25 cellular contexts compared by ENCODE assay signal in the genomic region with DNA sequence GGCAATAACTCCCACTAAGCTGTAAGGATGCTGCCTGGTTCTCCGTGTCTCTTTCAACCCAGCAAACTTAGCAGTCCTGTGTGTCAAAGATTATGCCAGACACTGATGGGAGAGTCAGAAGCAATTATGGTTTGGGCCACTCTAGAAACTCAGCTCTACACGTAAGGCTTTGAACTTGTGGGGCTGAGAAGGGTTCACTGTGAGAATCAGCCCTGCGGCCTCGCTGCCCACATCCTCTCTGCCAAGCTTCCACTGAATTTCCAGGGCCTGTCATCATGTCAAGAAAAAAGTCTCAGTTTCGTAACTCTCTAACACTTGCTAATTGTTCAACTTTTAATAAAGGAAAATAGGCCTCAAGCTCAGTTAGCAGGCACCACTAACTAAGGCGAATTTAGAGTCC.
A peak's percentile ranks its signal among the peaks of the same experiment; 100 is the strongest.
DNase-seq lines count a peak whose midpoint lies in the region; ATAC-seq and TF ChIP-seq lines count a peak whose summit lies in the region.
"Had no signal": no experiment of that assay in that cellular context is flagged by ENCODE, and none has a peak within 500 bp of the region (broad histone marks: within the 10 kb centered on the region; RNA-seq: fewer than 3 reads in every experiment).

No MANE protein-coding gene starts in this region.

- no peaks in the 10 kb centered on the region for H3K9me3 ChIP-seq in heart left ventricle
- H3K9me3 ChIP-seq: BLaER1 treated with 17β-estradiol and CSF1 and Interleukin-3, amounts not matched to agents 10 nM and 100 nM; esophagus squamous epithelium; sigmoid colon; testis had no signal

- H3K4me3 Mint-ChIP-seq in Calu3 (ENCODE audit: low read depth, unreplicated experiment): no peak overlapping the region
- H3K4me3 Mint-ChIP-seq: activated CD8-positive, alpha-beta T cell treated with anti-CD3 and anti-CD28 coated beads, Interleukin-2, amount 10 ng/mL, durations not matched to agents 7 days and 5 days; activated T-cell treated with anti-CD3 and anti-CD28 coated beads, Interleukin-2, amount 50 U/mL, for 24 hours; natural killer cell had no signal

- ATAC-seq in GM19025 (IDR thresholded peaks at IDR 0.05; ENCODE audit: low read depth, unreplicated experiment) (peak; percentile 50), HG03442 (IDR thresholded peaks at IDR 0.05; ENCODE audit: unreplicated experiment) (peak; percentile 48), GM18861 (IDR thresholded peaks at IDR 0.05; ENCODE audit: unreplicated experiment) (no peak), heart left ventricle (no peak)
- ATAC-seq: activated CD8-positive, alpha-beta T cell treated with anti-CD3 and anti-CD28 coated beads, Interleukin-2, amount 10 ng/mL, durations not matched to agents 7 days and 5 days; left cardiac atrium; natural killer cell; SK-N-SH treated with all-trans-retinoic acid at 6 μM for 48 hours had no signal

- no peaks in the 10 kb centered on the region for H3K9me3 Mint-ChIP-seq in Calu3 (ENCODE audit: low read depth, unreplicated experiment)
- H3K9me3 Mint-ChIP-seq: activated T-cell treated with anti-CD3 and anti-CD28 coated beads, Interleukin-2, amount 50 U/mL, for 24 hours had no signal

- TF ChIP-seq CTCF in Calu3 (IDR thresholded peaks at IDR 0.05; ENCODE audit: unreplicated experiment): no peak
- TF ChIP-seq CTCF in heart left ventricle (IDR thresholded peaks at IDR 0.05): no peak

- BruUV-seq in Calu3 (replicated peaks; lab: Mats Ljungman, UMichigan): no TSS peak

- no peaks in the 10 kb centered on the region for H3K36me3 ChIP-seq in heart left ventricle
- H3K36me3 ChIP-seq: BLaER1 treated with 17β-estradiol and CSF1 and Interleukin-3, amounts not matched to agents 10 nM and 100 nM; esophagus squamous epithelium; sigmoid colon had no signal

- H3K27ac ChIP-seq in heart left ventricle: no peak overlapping the region
- H3K27ac ChIP-seq: BLaER1 treated with 17β-estradiol and CSF1 and Interleukin-3, amounts not matched to agents 10 nM and 100 nM; RWPE1; sigmoid colon; testis had no signal

- no peaks in the 10 kb centered on the region for H3K4me1 ChIP-seq in heart left ventricle
- H3K4me1 ChIP-seq: testis had no signal

- no peaks in the 10 kb centered on the region for H3K36me3 Mint-ChIP-seq in Calu3 (ENCODE audit: insufficient read depth, unreplicated experiment)
- H3K36me3 Mint-ChIP-seq: natural killer cell had no signal

- H3K4me1 Mint-ChIP-seq in Calu3 (ENCODE audit: low read depth, unreplicated experiment): peaks cover 2% of the 10 kb centered on the region
- H3K4me1 Mint-ChIP-seq: natural killer cell had no signal

- H3K4me3 ChIP-seq in heart left ventricle: no peak overlapping the region
- H3K4me3 ChIP-seq: BLaER1 treated with 17β-estradiol and CSF1 and Interleukin-3, amounts not matched to agents 10 nM and 100 nM; esophagus squamous epithelium; sigmoid colon; testis had no signal

- H3K27me3 Mint-ChIP-seq in Calu3 (ENCODE audit: unreplicated experiment): no peaks in the 10 kb centered on the region
- H3K27me3 Mint-ChIP-seq: activated T-cell treated with anti-CD3 and anti-CD28 coated beads, Interleukin-2, amount 50 U/mL, for 24 hours had no signal

- TF ChIP-seq POLR2A in heart left ventricle (IDR thresholded peaks at IDR 0.05) (no peak), erythroblast (IDR thresholded peaks at IDR 0.05; ENCODE audit: low read length) (no peak)

- 88 to 93% (median 90%) methylated on average over 6 of the region's 6 CpGs for WGBS in heart left ventricle, 4 donors

- CTCF ChIA-PET in Calu3 (lab: Charles Lee): no interaction called here

- DNase-seq in Calu3 (no peak), cerebellar cortex (ENCODE audit: low spot score) (peak; percentile 1), heart left ventricle (no peak), erythroblast (lab: John Stamatoyannopoulos, UW) (no peak)
- DNase-seq in stimulated activated naive CD4-positive, alpha-beta T cell treated with Interleukin-2 at 50 U/mL for 16 hours (lab: John Stamatoyannopoulos, UW): no peak
- DNase-seq: activated CD4-positive, CD25-positive, alpha-beta regulatory T cell; activated CD8-positive, alpha-beta T cell treated with anti-CD3 and anti-CD28 coated beads, Interleukin-2, amount 10 ng/mL, durations not matched to agents 7 days and 5 days; activated naive CD4-positive, alpha-beta T cell treated with Interleukin-2 at 50 U/mL for 16 hours; activated T-cell treated with anti-CD3 and anti-CD28 coated beads, Interleukin-2, amount 50 U/mL, for 24 hours; effector CD4-positive, alpha-beta T cell; esophagus squamous epithelium; left cardiac atrium; mesendoderm; natural killer cell; NCI-H1417 treated with DMSO at 0.1 percent for 48 hours; NCI-H524; sigmoid colon; T-helper 9 cell; testis had no signal

- intact Hi-C loops in Calu3 (cut with micrococcal nuclease; ENCODE audit: unreplicated experiment): no loop called here
- intact Hi-C loops in heart left ventricle (cut with DNase I): no loop called here

- peak overlapping the region; percentile 30 for H3K27ac Mint-ChIP-seq in Calu3 (ENCODE audit: unreplicated experiment)
- H3K27ac Mint-ChIP-seq: activated CD8-positive, alpha-beta T cell treated with anti-CD3 and anti-CD28 coated beads, Interleukin-2, amount 10 ng/mL, durations not matched to agents 7 days and 5 days; activated T-cell treated with anti-CD3 and anti-CD28 coated beads, Interleukin-2, amount 50 U/mL, for 24 hours; natural killer cell had no signal

- no peaks in the 10 kb centered on the region for H3K27me3 ChIP-seq in heart left ventricle
- H3K27me3 ChIP-seq: BLaER1 treated with 17β-estradiol and CSF1 and Interleukin-3, amounts not matched to agents 10 nM and 100 nM; esophagus squamous epithelium; sigmoid colon; testis had no signal

Comparison
In these comparisons a context has a peak if more than half of its experiments do, and no peak if none do; other contexts are left out.
1. ATAC-seq: peak in GM19025 (single experiment) and HG03442 (single experiment); none in GM18861 (single experiment) and heart left ventricle (0 of 4).